ENCODE assay signal across 21 cellular contexts in genomic region chr1:232900818-232901217, GRCh38. TPM values are rescaled to one million over a fixed set of nuclear protein-coding genes. Genes with fewer than 3 reads are reported as not detected.
DNase-seq lines count a peak whose midpoint lies in the region; ATAC-seq and TF ChIP-seq lines count a peak whose summit lies in the region.
"Had no signal": no experiment of that assay in that cellular context is flagged by ENCODE, and none has a peak within 500 bp of the region (broad histone marks: within the 10 kb centered on the region; RNA-seq: fewer than 3 reads in every experiment).

No MANE protein-coding gene starts in this region.

- CTCF ChIA-PET in MCF 10A (lab: Yijun Ruan, JAX) = interaction anchor here (0.5 kb wide), 1 partner anchor 58 kb away, joined by 4 read pairs; no protein-coding TSS in a partner anchor

- H3K36me3 Mint-ChIP-seq in MCF 10A (ENCODE audit: insufficient read depth, unreplicated experiment) = no peaks in the 10 kb centered on the region
- H3K36me3 Mint-ChIP-seq: activated CD4-positive, alpha-beta memory T cell treated with anti-CD3 and anti-CD28 coated beads for 36 hours; stimulated activated naive B cell treated with anti-CD40 and anti-IgM and Interleukin-4, amounts not matched to agents 10 μg/mL and 1 μg/mL and 100 μg/mL, for 72 hours; WTC11 had no signal

- H3K27me3 ChIP-seq in adrenal gland (no peaks in the 10 kb centered on the region), mucosa of rectum (ENCODE audit: control insufficient read depth in 2 of 2, insufficient read depth in 2 of 2, low read length in 2 of 2) (no peaks in the 10 kb centered on the region), upper lobe of left lung (no peaks in the 10 kb centered on the region)
- H3K27me3 ChIP-seq: testis had no signal

- no peaks in the 10 kb centered on the region for H3K36me3 ChIP-seq in adrenal gland (replicated peaks in 1 of 2)
- no peaks in the 10 kb centered on the region for H3K36me3 ChIP-seq in mucosa of rectum (ENCODE audit: control insufficient read depth in 2 of 2, insufficient read depth in 2 of 2, low read length in 2 of 2)
- no peaks in the 10 kb centered on the region for H3K36me3 ChIP-seq in upper lobe of left lung

- H3K27ac ChIP-seq in adrenal gland (peak overlapping the region in 1 of 5 donors; percentile 70), mucosa of rectum (ENCODE audit: low read depth in 2 of 2, low read length in 2 of 2) (peak overlapping the region; percentile 66 to 67), upper lobe of left lung (peak overlapping the region in 3 of 4 donors; percentile 16 to 50 (median 41))
- H3K27ac ChIP-seq: testis had no signal

- POLR2A ChIA-PET in MCF 10A (lab: Yijun Ruan, JAX) = interaction anchor here (1.2 kb wide), 1 partner anchor 130 kb away, joined by 4 read pairs; no protein-coding TSS in a partner anchor

- intact Hi-C loops in MCF 10A (cut with micrococcal nuclease) (no loop called here), adrenal gland (cut with DNase I) (no loop called here)

- WGBS in adrenal gland, 4 donors = 40 to 79% (median 72%) methylated on average over 10 of the region's 10 CpGs
- 57 to 66% methylated on average over 10 of the region's 10 CpGs for WGBS in upper lobe of left lung, 2 donors

- ATAC-seq in upper lobe of left lung (ENCODE audit: low FRiP score in 2 of 2) (no peak), GM18502 (IDR thresholded peaks at IDR 0.05; ENCODE audit: poor library complexity, unreplicated experiment) (no peak)
- ATAC-seq: stimulated activated naive B cell treated with anti-CD40 and anti-IgM and Interleukin-4, amounts not matched to agents 10 μg/mL and 1 μg/mL and 100 μg/mL, for 72 hours had no signal

- TF ChIP-seq CTCF in MCF 10A (IDR thresholded peaks at IDR 0.05; ENCODE audit: unreplicated experiment) = no peak
- TF ChIP-seq CTCF in adrenal gland (IDR thresholded peaks at IDR 0.05) = no peak
- no peak for TF ChIP-seq CTCF in upper lobe of left lung (IDR thresholded peaks at IDR 0.05)

- H3K27ac Mint-ChIP-seq in MCF 10A (ENCODE audit: low read depth, unreplicated experiment) = no peak overlapping the region
- H3K27ac Mint-ChIP-seq: activated CD4-positive, alpha-beta memory T cell treated with anti-CD3 and anti-CD28 coated beads for 36 hours; B cell; stimulated activated naive B cell treated with anti-CD40 and anti-IgM and Interleukin-4, amounts not matched to agents 10 μg/mL and 1 μg/mL and 100 μg/mL, for 72 hours; WTC11 had no signal

- no peaks in the 10 kb centered on the region for H3K4me1 Mint-ChIP-seq in MCF 10A (ENCODE audit: insufficient read depth, unreplicated experiment)
- H3K4me1 Mint-ChIP-seq: B cell; neural crest cell; stimulated activated naive B cell treated with anti-CD40 and anti-IgM and Interleukin-4, amounts not matched to agents 10 μg/mL and 1 μg/mL and 100 μg/mL, for 72 hours had no signal

- no peaks in the 10 kb centered on the region for H3K27me3 Mint-ChIP-seq in MCF 10A (ENCODE audit: insufficient read depth, unreplicated experiment)
- H3K27me3 Mint-ChIP-seq: activated CD4-positive, alpha-beta memory T cell treated with anti-CD3 and anti-CD28 coated beads for 36 hours had no signal

- H3K9me3 ChIP-seq in adrenal gland (replicated peaks in 1 of 3) (no peaks in the 10 kb centered on the region), mucosa of rectum (ENCODE audit: control insufficient read depth in 2 of 2, low read length in 2 of 2) (no peaks in the 10 kb centered on the region), upper lobe of left lung (no peaks in the 10 kb centered on the region)
- H3K9me3 ChIP-seq: testis had no signal

- BruUV-seq in MCF 10A (replicated peaks; lab: Mats Ljungman, UMichigan) = no TSS peak

- H3K4me3 Mint-ChIP-seq in MCF 10A (ENCODE audit: unreplicated experiment) = no peak overlapping the region
- H3K4me3 Mint-ChIP-seq: activated CD4-positive, alpha-beta memory T cell treated with anti-CD3 and anti-CD28 coated beads for 36 hours; B cell; neural crest cell; stimulated activated naive B cell treated with anti-CD40 and anti-IgM and Interleukin-4, amounts not matched to agents 10 μg/mL and 1 μg/mL and 100 μg/mL, for 72 hours; WTC11 had no signal

- TF ChIP-seq POLR2A in adrenal gland (IDR thresholded peaks at IDR 0.05) (no peak), upper lobe of left lung (IDR thresholded peaks at IDR 0.05) (no peak)

- in situ Hi-C loops in T47D (cut with HindIII; ENCODE audit: low pct_unique_long_range_greater_than_20kb, low sequenced_read_pairs) = no loop called here

- H3K4me1 ChIP-seq in adrenal gland (replicated peaks in 1 of 2) (no peaks in the 10 kb centered on the region), mucosa of rectum (ENCODE audit: control insufficient read depth in 2 of 2, insufficient read depth in 2 of 2, low read length in 2 of 2) (peaks cover 25 to 38% of the 10 kb centered on the region in 2 donors), upper lobe of left lung (peaks cover 0 to 6% (median 4%) of the 10 kb centered on the region in 4 donors)
- H3K4me1 ChIP-seq: testis had no signal

- DNase-seq in T47D (ENCODE audit: low read depth in 1 of 2, low spot score in 1 of 2) (peak; percentile 39 to 55), MCF 10A (ENCODE audit: unreplicated experiment) (no peak), adrenal gland (peak in 6 of 7 donors; percentile 44 to 63 (median 58)), upper lobe of left lung (no peak), NCI-H1436 treated with DMSO at 0.1 percent for 48 hours (lab: John Stamatoyannopoulos, UW) (no peak), hepatic stellate cell (ENCODE audit: low spot score) (no peak)
- DNase-seq: activated CD4-positive, alpha-beta memory T cell treated with anti-CD3 and anti-CD28 coated beads for 36 hours; activated gamma-delta T cell; Caco-2; cortex of kidney; NCI-H1105 treated with DMSO at 0.1 percent for 48 hours; NCI-H510A treated with DMSO at 0.1 percent for 48 hours; NK-92 treated with Interleukin-12 subunit alpha and Interleukin-12 subunit beta, amount 100 ng/mL, for 24 hours; stimulated activated CD4-positive, alpha-beta T cell treated with anti-CD3 and anti-CD28 coated beads, Interleukin-2, amount 100 ng/mL, for 48 hours; stimulated activated naive B cell treated with anti-CD40 and anti-IgM and Interleukin-4, amounts not matched to agents 10 μg/mL and 1 μg/mL and 100 μg/mL, for 72 hours; testis had no signal

- TF ChIP-seq EP300 in upper lobe of left lung (IDR thresholded peaks at IDR 0.05) = no peak

- no peaks in the 10 kb centered on the region for H3K9me3 Mint-ChIP-seq in MCF 10A (ENCODE audit: unreplicated experiment)
- H3K9me3 Mint-ChIP-seq: activated CD4-positive, alpha-beta memory T cell treated with anti-CD3 and anti-CD28 coated beads for 36 hours; neural crest cell; stimulated activated naive B cell treated with anti-CD40 and anti-IgM and Interleukin-4, amounts not matched to agents 10 μg/mL and 1 μg/mL and 100 μg/mL, for 72 hours had no signal

- H3K9ac ChIP-seq in mucosa of rectum (ENCODE audit: low read depth in 1 of 2, low read length in 2 of 2) = peak overlapping the region in 1 of 2 donors; percentile 46

- H3K4me3 ChIP-seq in adrenal gland (no peak overlapping the region), mucosa of rectum (ENCODE audit: low read length in 2 of 2) (no peak overlapping the region), upper lobe of left lung (no peak overlapping the region)
- H3K4me3 ChIP-seq: testis had no signal

RNA-seq across cellular contexts. Expression of gene NTPCR, which starts 49.6 kb away (rescaled TPM):
- 116 and 129 TPM in 2 replicates for total RNA-seq in MCF 10A (2022)
- 10 to 100 TPM; 17.3 to 72.0 (median 53.5) TPM for total RNA-seq in adrenal gland
- polyA plus RNA-seq in adrenal gland = 10 to 100 TPM; 37.9 to 68.1 (median 57.0) TPM
- total RNA-seq in upper lobe of left lung = 10 to 100 TPM; 15.2 to 35.5 (median 21.2) TPM

Comparison
In these comparisons a context has a peak if more than half of its experiments do, and no peak if none do; other contexts are left out.
1. DNase-seq: peak in T47D (2 of 2) and adrenal gland (6 of 7); none in MCF 10A (single experiment), upper lobe of left lung (0 of 2), NCI-H1436 treated with DMSO at 0.1 percent for 48 hours (single experiment) and hepatic stellate cell (single experiment).